Comparison of ENCODE assay signal across 17 cellular contexts in the genomic region with DNA sequence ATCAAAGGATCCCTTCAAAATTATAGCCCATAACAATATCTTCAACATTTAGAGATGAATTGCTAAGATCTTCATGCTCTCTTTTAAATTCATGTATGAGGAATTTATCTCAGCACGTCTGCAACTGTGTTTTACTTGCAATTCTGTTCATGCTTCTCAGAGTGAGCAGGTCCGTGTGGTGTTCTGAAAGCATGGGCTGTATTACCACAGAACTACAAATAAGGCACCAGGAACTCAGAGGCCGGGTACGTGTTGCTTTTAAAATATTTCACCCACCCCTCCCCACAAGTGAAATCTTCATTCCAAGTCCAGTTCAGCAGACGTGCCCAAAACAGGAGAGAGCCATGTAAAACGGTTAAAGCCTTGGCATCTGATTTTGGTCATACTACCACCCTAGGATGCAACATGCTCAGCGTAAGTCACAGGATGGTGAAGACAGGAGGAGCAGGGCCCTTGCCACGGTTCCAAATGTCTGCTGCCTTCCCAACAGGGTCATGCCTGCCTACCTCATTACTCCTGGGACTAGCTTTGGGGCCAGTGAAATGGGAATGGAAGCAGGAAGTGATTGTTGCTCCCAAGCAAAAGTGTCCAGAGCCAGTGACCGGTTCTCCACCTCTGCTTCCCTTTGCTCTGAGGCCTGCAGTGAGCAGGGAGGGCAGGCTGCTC.
DNase-seq lines count a peak whose midpoint lies in the region; ATAC-seq, FAIRE-seq and TF ChIP-seq lines count a peak whose summit lies in the region.
"Had no signal": no experiment of that assay in that cellular context is flagged by ENCODE, and none has a peak within 500 bp of the region (broad histone marks: within the 10 kb centered on the region; RNA-seq: fewer than 3 reads in every experiment).

No MANE protein-coding gene starts in this region.

- 38 to 45% methylated on average over 9 of the region's 9 CpGs for WGBS in GM23248 (ENCODE audit: low coverage in 1 of 2, low lambda C conversion rate in 2 of 2, missing lambda C conversion rate in 2 of 2), 2 experiments

- TF ChIP-seq CTCF in KMS-11 (conservative IDR thresholded peaks at IDR 0.05; ENCODE audit: low read depth, low read length) (no peak), endothelial cell of umbilical vein (IDR thresholded peaks at IDR 0.05; ENCODE audit: extremely low read depth in 1 of 2, insufficient read depth in 1 of 2, low read depth in 1 of 2, low read length in 2 of 2) (no peak)

- in situ Hi-C loops in GM23248 (cut with MboI): no loop called here

- no peak for FAIRE-seq in endothelial cell of umbilical vein (lab: Jason Lieb, UNC)
- FAIRE-seq: H54 had no signal

- no peaks in the 10 kb centered on the region for H3K27me3 ChIP-seq in GM23248 (replicated peaks; ENCODE audit: insufficient read depth)
- no peaks in the 10 kb centered on the region for H3K27me3 ChIP-seq in KMS-11 (ENCODE audit: insufficient read depth, low read depth)
- H3K27me3 ChIP-seq in endothelial cell of umbilical vein (ENCODE audit: control insufficient read depth in 2 of 2, insufficient read depth in 2 of 2, low read length in 2 of 2): no peaks in the 10 kb centered on the region
- no peaks in the 10 kb centered on the region for H3K27me3 ChIP-seq in skeletal muscle satellite cell (ENCODE audit: control insufficient read depth, insufficient read depth, low read length)
- H3K27me3 ChIP-seq: neutrophil, right lobe of liver had no signal

- H3K4me1 ChIP-seq in GM23248 (ENCODE audit: insufficient read depth) (peaks cover 75% of the 10 kb centered on the region), KMS-11 (ENCODE audit: low read depth, poor library complexity, severe bottlenecking) (peaks cover 12% of the 10 kb centered on the region), endothelial cell of umbilical vein (ENCODE audit: control insufficient read depth, extremely low read depth, insufficient read depth, low read length) (peaks cover 51% of the 10 kb centered on the region), skeletal muscle satellite cell (ENCODE audit: control insufficient read depth, insufficient read depth, low read length) (peaks cover 47% of the 10 kb centered on the region)
- H3K4me1 ChIP-seq: right lobe of liver had no signal

- no TSS peak for BruUV-seq in endothelial cell of umbilical vein (replicated peaks; lab: Mats Ljungman, UMichigan)

- H2AFZ ChIP-seq in GM23248 (no peak overlapping the region), KMS-11 (ENCODE audit: low read depth) (peak overlapping the region; percentile 38; the same call in 1 of the 2 replicates), endothelial cell of umbilical vein (ENCODE audit: low read depth, low read length) (no peak overlapping the region)

- H3K4me2 ChIP-seq in GM23248 (ENCODE audit: unreplicated experiment): no peak overlapping the region
- H3K4me2 ChIP-seq in KMS-11: no peak overlapping the region
- peak overlapping the region; percentile 63 for H3K4me2 ChIP-seq in endothelial cell of umbilical vein (ENCODE audit: insufficient read depth, low read length)
- no peak overlapping the region for H3K4me2 ChIP-seq in skeletal muscle satellite cell (ENCODE audit: low read length)

- dilution Hi-C loops in endothelial cell of umbilical vein (cut with MboI; ENCODE audit: extremely low pct_ligation_motif_present, low sequenced_read_pairs): no loop called here

- no peak for DNase-seq in GM23248
- DNase-seq in endothelial cell of umbilical vein (ENCODE audit: low read depth, low spot score): no peak
- DNase-seq in DMS153 treated with DMSO at 0.1 percent for 48 hours (lab: John Stamatoyannopoulos, UW; ENCODE audit: unreplicated experiment): no peak
- DNase-seq in AG20443 (ENCODE audit: low spot score): no peak
- DNase-seq: caudate nucleus; DMS53; kidney glomerular epithelial cell; mucosa of descending colon; NCI-H1436; right lobe of liver; stimulated activated CD4-positive, alpha-beta T cell treated with anti-CD3 and anti-CD28 coated beads, Interleukin-2, amount 100 ng/mL, for 48 hours; SW 1271 had no signal

- intact Hi-C loops in endothelial cell of umbilical vein (cut with micrococcal nuclease): no loop called here

- POLR2A ChIA-PET in endothelial cell of umbilical vein (lab: Charles Lee): interaction anchor here (1.1 to 1.6 kb wide), 3 partner anchors 13 to 134 kb away, joined by 3 to 6 read pairs (median 5); a partner anchor contains a TSS

- H4K20me1 ChIP-seq in GM23248 (ENCODE audit: insufficient read depth) (no peaks in the 10 kb centered on the region), KMS-11 (ENCODE audit: insufficient read depth) (no peaks in the 10 kb centered on the region), endothelial cell of umbilical vein (replicated peaks; ENCODE audit: control insufficient read depth, extremely low read depth, insufficient read depth, low read length) (no peaks in the 10 kb centered on the region)

- no peaks in the 10 kb centered on the region for H3K9me3 ChIP-seq in GM23248 (ENCODE audit: low read depth)
- no peaks in the 10 kb centered on the region for H3K9me3 ChIP-seq in endothelial cell of umbilical vein (replicated peaks; ENCODE audit: control insufficient read depth, insufficient read depth, low read length)
- no peaks in the 10 kb centered on the region for H3K9me3 ChIP-seq in skeletal muscle satellite cell (replicated peaks; ENCODE audit: low read length)
- H3K9me3 ChIP-seq: mucosa of descending colon, neutrophil, right lobe of liver had no signal

- H3K79me2 ChIP-seq in GM23248 (ENCODE audit: insufficient read depth) (peaks cover 99% of the 10 kb centered on the region), KMS-11 (ENCODE audit: insufficient read depth, low read depth) (no peaks in the 10 kb centered on the region), endothelial cell of umbilical vein (ENCODE audit: control insufficient read depth, insufficient read depth, low read length) (peaks cover 75% of the 10 kb centered on the region)

- no peaks in the 10 kb centered on the region for H3K36me3 ChIP-seq in GM23248 (ENCODE audit: low read depth)
- H3K36me3 ChIP-seq in KMS-11 (ENCODE audit: insufficient read depth): no peaks in the 10 kb centered on the region
- H3K36me3 ChIP-seq in endothelial cell of umbilical vein (ENCODE audit: control insufficient read depth in 2 of 2, extremely low read depth in 1 of 2, insufficient read depth in 2 of 2, low read length in 2 of 2): peaks cover 0 to 2% of the 10 kb centered on the region in 2 experiments
- H3K36me3 ChIP-seq in skeletal muscle satellite cell (ENCODE audit: insufficient read depth, low read length): peaks cover 10% of the 10 kb centered on the region
- H3K36me3 ChIP-seq: neutrophil, right lobe of liver had no signal

- CTCF ChIA-PET in endothelial cell of umbilical vein (lab: Charles Lee): interaction anchor here (1.0 to 1.1 kb wide), 2 partner anchors 29 to 134 kb away, joined by 3 to 4 read pairs; a partner anchor contains a TSS

- H3K4me3 ChIP-seq in GM23248 (no peak overlapping the region), KMS-11 (IDR thresholded peaks at IDR 0.05; ENCODE audit: insufficient read depth, low read depth, low read length) (no peak overlapping the region), endothelial cell of umbilical vein (replicated peaks in 1 of 3; ENCODE audit: insufficient read depth in 1 of 3, low read depth in 1 of 3, low read length in 3 of 3) (no peak overlapping the region), skeletal muscle satellite cell (ENCODE audit: low read length) (no peak overlapping the region)
- H3K4me3 ChIP-seq: mucosa of descending colon, right lobe of liver had no signal

- peaks cover 73% of the 10 kb centered on the region for H3F3A ChIP-seq in GM23248 (ENCODE audit: insufficient read depth)

- H3K27ac ChIP-seq in GM23248 (peak overlapping the region; percentile 4; the same call in 1 of the 2 replicates), KMS-11 (no peak overlapping the region), endothelial cell of umbilical vein (ENCODE audit: insufficient read depth, low read depth, low read length) (no peak overlapping the region)
- H3K27ac ChIP-seq: neutrophil, right lobe of liver had no signal

- no peak for ATAC-seq in HG03175 (IDR thresholded peaks at IDR 0.05; ENCODE audit: unreplicated experiment)
- ATAC-seq: mucosa of descending colon had no signal

- no peak for TF ChIP-seq POLR2A in endothelial cell of umbilical vein (IDR thresholded peaks at IDR 0.05; ENCODE audit: low read depth, low read length)

- H3K9ac ChIP-seq in GM23248 (no peak overlapping the region), KMS-11 (no peak overlapping the region), endothelial cell of umbilical vein (replicated peaks; ENCODE audit: extremely low read depth, insufficient read depth, low read length) (no peak overlapping the region), skeletal muscle satellite cell (ENCODE audit: low read depth, low read length) (peak overlapping the region; percentile 2)

- H3K9me2 ChIP-seq in GM23248 (ENCODE audit: insufficient read depth): no peaks in the 10 kb centered on the region

- H3K9me1 ChIP-seq in endothelial cell of umbilical vein (replicated peaks; ENCODE audit: control insufficient read depth, extremely low read depth, insufficient read depth, low read length): no peaks in the 10 kb centered on the region

TF ChIP-seq in endothelial cell of umbilical vein, 7 proteins besides CTCF, POLR2A, EP300 and RAD21:
- TF ChIP-seq POLR2AphosphoS5 (IDR thresholded peaks at IDR 0.05; ENCODE audit: insufficient read depth, low read depth, low read length): no peak
- no peak for TF ChIP-seq JUN (IDR thresholded peaks at IDR 0.05; ENCODE audit: borderline replicate concordance, insufficient read depth, insufficient read length, low read depth)
- TF ChIP-seq, protein P1, sequence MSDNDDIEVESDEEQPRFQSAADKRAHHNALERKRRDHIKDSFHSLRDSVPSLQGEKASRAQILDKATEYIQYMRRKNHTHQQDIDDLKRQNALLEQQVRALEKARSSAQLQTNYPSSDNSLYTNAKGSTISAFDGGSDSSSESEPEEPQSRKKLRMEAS (IDR thresholded peaks at IDR 0.05; ENCODE audit: insufficient read depth, insufficient read length): no peak
- TF ChIP-seq GATA2 (IDR thresholded peaks at IDR 0.05; ENCODE audit: insufficient read depth, insufficient read length, low read depth, low read length): no peak
- TF ChIP-seq FOS (IDR thresholded peaks at IDR 0.05; ENCODE audit: borderline replicate concordance, insufficient read depth, low read length): no peak
- TF ChIP-seq EZH2 (IDR thresholded peaks at IDR 0.05; ENCODE audit: borderline replicate concordance, low read depth, low read length, severe bottlenecking): no peak
- TF ChIP-seq MYC (IDR thresholded peaks at IDR 0.05; ENCODE audit: low read depth, low read length): no peak
TF ChIP-seq in endothelial cell of umbilical vein: peak in this region for 0.
